Comparison of ENCODE assay signal across 11 cellular contexts in the genomic region with DNA sequence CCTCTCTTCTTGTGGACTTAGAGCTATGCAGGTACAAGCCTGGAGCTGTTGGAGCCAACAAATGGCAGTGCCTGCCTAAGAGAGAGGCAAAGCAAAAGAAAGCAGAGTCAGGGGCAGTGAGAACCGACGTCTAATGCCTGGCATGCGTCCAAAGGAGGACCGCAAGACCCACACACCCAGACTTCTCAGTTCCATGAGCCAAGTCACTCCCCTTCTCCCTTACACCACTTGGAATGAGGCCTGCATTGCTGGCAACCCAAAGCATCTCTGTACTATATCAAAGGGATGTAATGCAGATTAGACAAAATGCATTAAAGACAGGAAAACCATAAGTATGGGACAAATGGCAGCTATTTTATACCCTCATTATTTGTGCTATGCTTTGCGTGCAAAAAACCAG. TPM values are rescaled to one million over a fixed set of nuclear protein-coding genes. Genes with fewer than 3 reads are reported as not detected.
DNase-seq lines count a peak whose midpoint lies in the region; ATAC-seq, FAIRE-seq and TF ChIP-seq lines count a peak whose summit lies in the region.
"Had no signal": no experiment of that assay in that cellular context is flagged by ENCODE, and none has a peak within 500 bp of the region (broad histone marks: within the 10 kb centered on the region; RNA-seq: fewer than 3 reads in every experiment).

No MANE protein-coding gene starts in this region.

- CTCF ChIA-PET in HepG2 (lab: Yijun Ruan, JAX; ENCODE audit: low intra/inter-chr PET ratio, low total read pairs), result no interaction called here

- peaks cover 6% of the 10 kb centered on the region for H3K79me2 ChIP-seq in HepG2 (ENCODE audit: insufficient read depth, low read length)

- no TSS peak for BruUV-seq in HepG2 (replicated peaks; lab: Mats Ljungman, UMichigan)

- no peak overlapping the region for H3K27ac ChIP-seq in ovary
- H3K27ac ChIP-seq in HepG2 (ENCODE audit: extremely low read length, insufficient read depth, low read length), result no peak overlapping the region

- no peaks in the 10 kb centered on the region; the same call in 1 of the 2 replicates for H4K20me1 ChIP-seq in HepG2 (ENCODE audit: insufficient read depth, low read length)

- ATAC-seq in esophagus mucosa (peak; percentile 43), HG03095 (IDR thresholded peaks at IDR 0.05; ENCODE audit: unreplicated experiment) (no peak), HepG2 (no peak)

- no peak for TF ChIP-seq RAD21 in HepG2 (CRISPR knock-in tag; IDR thresholded peaks at IDR 0.05)

- H3K27me3 ChIP-seq in ovary (no peaks in the 10 kb centered on the region), HepG2 (ENCODE audit: control insufficient read depth in 1 of 2, insufficient read depth in 2 of 2, low read length in 2 of 2) (no peaks in the 10 kb centered on the region)

- H3K36me3 ChIP-seq in ovary, result no peaks in the 10 kb centered on the region
- H3K36me3 ChIP-seq in HepG2 (replicated peaks in 1 of 2; ENCODE audit: control insufficient read depth in 1 of 2, insufficient read depth in 2 of 2, low read length in 2 of 2), result peaks cover 6 to 24% of the 10 kb centered on the region in 2 experiments; a peak in 4 of 5 replicates

- TF ChIP-seq EP300 in ovary (IDR thresholded peaks at IDR 0.05) (no peak), HepG2 (IDR thresholded peaks at IDR 0.05; ENCODE audit: low read depth in 2 of 2, low read length in 2 of 2) (no peak), HepG2 (CRISPR knock-in tag; IDR thresholded peaks at IDR 0.05; ENCODE audit: borderline replicate concordance) (no peak)

- in situ Hi-C loops in HepG2 (cut with HindIII; ENCODE audit: extremely low pct_ligation_motif_present, low pct_unique_long_range_greater_than_20kb), result no loop called here

- intact Hi-C loops in ovary (cut with DNase I) (no loop called here), HepG2 (cut with micrococcal nuclease; ENCODE audit: unreplicated experiment) (no loop called here)

- H3K4me3 ChIP-seq in ovary, result no peak overlapping the region
- H3K4me3 ChIP-seq in HepG2 (replicated peaks in 1 of 3; ENCODE audit: insufficient read depth in 1 of 3, low read depth in 2 of 3, low read length in 3 of 3), result no peak overlapping the region

- H3K4me2 ChIP-seq in HepG2 (ENCODE audit: low read depth, low read length), result no peak overlapping the region

- FAIRE-seq in HepG2 (lab: Jason Lieb, UNC), result no peak

- H3K9ac ChIP-seq in HepG2 (ENCODE audit: insufficient read depth, low read depth, low read length), result no peak overlapping the region

- 7 to 15% (median 9%) methylated on average over 5 of the region's 5 CpGs for WGBS in ovary, 3 donors
- WGBS in HepG2 (ENCODE audit: low lambda C conversion rate), result 97% methylated on average over 5 of the region's 5 CpGs

- no peak overlapping the region for H2AFZ ChIP-seq in HepG2 (ENCODE audit: low read length)

- H3K4me1 ChIP-seq in ovary (ENCODE audit: insufficient read depth) (peaks cover 4% of the 10 kb centered on the region), HepG2 (ENCODE audit: insufficient read depth, low read length) (peaks cover 13% of the 10 kb centered on the region)

- DNase-seq in Daoy (ENCODE audit: low read depth) (peak; percentile 88), NCI-H69 (lab: John Stamatoyannopoulos, UW) (peak; percentile 18), ovary (peak; percentile 23 to 54 (median 35)), HepG2 (ENCODE audit: low spot score) (no peak), globus pallidus (ENCODE audit: low spot score) (no peak), NCI-H1930 (lab: John Stamatoyannopoulos, UW) (no peak)
- DNase-seq: NCI-H1436 treated with DMSO at 0.1 percent for 48 hours, retina had no signal

- TF ChIP-seq CTCF in ovary (IDR thresholded peaks at IDR 0.05), result no peak
- TF ChIP-seq CTCF in HepG2 (CRISPR knock-in tag; IDR thresholded peaks at IDR 0.05), result no peak

- H3K9me3 ChIP-seq in ovary, result no peaks in the 10 kb centered on the region
- H3K9me3 ChIP-seq in HepG2 (ENCODE audit: low read length), result no peaks in the 10 kb centered on the region

- TF ChIP-seq POLR2A in ovary (IDR thresholded peaks at IDR 0.05), result no peak
- no peak for TF ChIP-seq POLR2A in HepG2 (IDR thresholded peaks at IDR 0.05; ENCODE audit: insufficient read depth in 1 of 2, low read depth in 2 of 2, low read length in 2 of 2)

- POLR2A ChIA-PET in HepG2 (lab: Yijun Ruan, JAX), result no interaction called here

TF ChIP-seq in HepG2, 621 proteins besides CTCF, POLR2A, EP300 and RAD21:
- TF ChIP-seq ZNF543 (CRISPR knock-in tag; IDR thresholded peaks at IDR 0.05) (no peak), ZSCAN20 (CRISPR knock-in tag; IDR thresholded peaks at IDR 0.05; ENCODE audit: borderline replicate concordance) (no peak), ZKSCAN8 (CRISPR knock-in tag; IDR thresholded peaks at IDR 0.05; ENCODE audit: borderline replicate concordance) (no peak), TBP (CRISPR knock-in tag; IDR thresholded peaks at IDR 0.05) (no peak), ATRX (CRISPR knock-in tag; IDR thresholded peaks at IDR 0.05; ENCODE audit: borderline replicate concordance) (no peak), ZNF670 (CRISPR knock-in tag; IDR thresholded peaks at IDR 0.05; ENCODE audit: borderline replicate concordance) (no peak), TBX3 (IDR thresholded peaks at IDR 0.05; ENCODE audit: borderline replicate concordance) (no peak), GTF3A (CRISPR knock-in tag; conservative IDR thresholded peaks at IDR 0.05) (no peak), ZNF333 (CRISPR knock-in tag; IDR thresholded peaks at IDR 0.05; ENCODE audit: borderline replicate concordance) (no peak), ZNF644 (CRISPR knock-in tag; IDR thresholded peaks at IDR 0.05; ENCODE audit: low read depth) (no peak), ZNF180 (CRISPR knock-in tag; IDR thresholded peaks at IDR 0.05; ENCODE audit: borderline replicate concordance, low read depth) (no peak)
- TF ChIP-seq, protein P1, sequence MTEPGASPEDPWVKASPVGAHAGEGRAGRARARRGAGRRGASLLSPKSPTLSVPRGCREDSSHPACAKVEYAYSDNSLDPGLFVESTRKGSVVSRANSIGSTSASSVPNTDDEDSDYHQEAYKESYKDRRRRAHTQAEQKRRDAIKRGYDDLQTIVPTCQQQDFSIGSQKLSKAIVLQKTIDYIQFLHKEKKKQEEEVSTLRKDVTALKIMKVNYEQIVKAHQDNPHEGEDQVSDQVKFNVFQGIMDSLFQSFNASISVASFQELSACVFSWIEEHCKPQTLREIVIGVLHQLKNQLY (CRISPR knock-in tag; IDR thresholded peaks at IDR 0.05), result no peak

RNA-seq across cellular contexts. Expression of a gene that starts 49.9 kb away (rescaled TPM):
- total RNA-seq in Daoy (2014; rRNA removed; shearing (Covaris generic)), result under 0.01 TPM in 1 of 2 replicates, not detected in the other
- not detected for total RNA-seq in esophagus mucosa
- not detected for total RNA-seq in ovary
- not detected for polyA plus RNA-seq in ovary
- 71.4 TPM in 1 of 2 replicates, not detected in the other for total RNA-seq in HepG2 (2016; rRNA removed; fragmentation: Illumina TruSeq; extraction: Trizol)
- 442 and 693 TPM in 2 replicates for total RNA-seq in HepG2 (2016; cell fraction: cytosol; rRNA removed; fragmentation: Illumina TruSeq; extraction: Trizol; ENCODE audit: low read depth)
- 77.2 and 91.6 TPM in 2 replicates for total RNA-seq in HepG2 (2016; cell fraction: insoluble cytoplasmic fraction; rRNA removed; fragmentation: Illumina TruSeq; extraction: Trizol)
- 112 TPM in 1 of 2 replicates, not detected in the other for total RNA-seq in HepG2 (2016; cell fraction: membrane; rRNA removed; fragmentation: Illumina TruSeq; extraction: Trizol)
- total RNA-seq in HepG2 (2016; cell fraction: nucleus; rRNA removed; fragmentation: Illumina TruSeq; extraction: Trizol), result 335 and 346 TPM in 2 replicates
- not detected in 2 replicates for polyA plus RNA-seq in HepG2 (2011; rRNA removed)
- not detected in 2 replicates for polyA plus RNA-seq in HepG2 (2011; cell fraction: cytosol; rRNA removed)
- not detected in 2 replicates for polyA plus RNA-seq in HepG2 (2011; cell fraction: nucleus; rRNA removed)
- not detected in 2 replicates for polyA plus RNA-seq in HepG2 (2012)
- polyA plus RNA-seq in HepG2 (2016; cell fraction: cytosol; fragmentation: Illumina TruSeq; extraction: Trizol; ENCODE audit: low read depth), result not detected in 2 replicates
- not detected in 2 replicates for polyA plus RNA-seq in HepG2 (2016; cell fraction: insoluble cytoplasmic fraction; fragmentation: Illumina TruSeq; extraction: Trizol; ENCODE audit: low read depth)
- not detected in 2 replicates for polyA plus RNA-seq in HepG2 (2016; cell fraction: membrane; fragmentation: Illumina TruSeq; extraction: Trizol; ENCODE audit: low read depth)
- not detected in 2 replicates for polyA plus RNA-seq in HepG2 (2016; cell fraction: nucleus; fragmentation: Illumina TruSeq; extraction: Trizol; ENCODE audit: insufficient read depth, low read depth)
- under 0.01 TPM in 2 replicates for polyA minus RNA-seq in HepG2 (2011; rRNA and poly(A)+ RNA removed; ENCODE audit: low replicate concordance)
- 3,899 and 4,055 TPM in 2 replicates for polyA minus RNA-seq in HepG2 (2011; cell fraction: cytosol; rRNA and poly(A)+ RNA removed)
- polyA minus RNA-seq in HepG2 (2011; cell fraction: nucleus; rRNA and poly(A)+ RNA removed), result under 0.01 TPM in 2 replicates
- total RNA-seq: subcutaneous adipose tissue had no signal

Comparison
In these comparisons a context has a peak if more than half of its experiments do, and no peak if none do; other contexts are left out.
1. DNase-seq: peak in Daoy (single experiment), NCI-H69 (single experiment) and ovary (5 of 5); none in HepG2 (single experiment), globus pallidus (single experiment) and NCI-H1930 (0 of 2).